In the genomic region with DNA sequence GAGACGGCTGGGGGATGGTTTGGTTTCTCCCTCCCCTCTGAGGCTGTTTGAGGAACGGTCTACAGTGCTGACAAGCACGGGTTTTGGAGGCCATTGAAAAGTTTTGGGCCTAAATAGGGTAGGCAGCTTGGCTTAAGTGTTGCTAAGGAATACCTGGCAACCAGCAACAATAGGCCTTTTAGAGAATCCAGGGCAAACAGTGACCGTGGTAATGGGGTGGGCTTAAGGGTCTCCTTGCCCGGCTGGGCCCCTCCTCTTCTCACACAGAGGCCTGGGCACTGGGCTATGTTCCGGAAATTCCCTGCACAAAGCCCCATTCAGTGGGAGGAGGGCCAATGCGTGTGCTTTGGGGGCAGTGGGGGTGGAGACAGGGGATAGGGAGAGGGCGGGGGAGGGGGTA, we compare ENCODE assay signal across 22 cellular contexts. TPM values are rescaled to one million over a fixed set of nuclear protein-coding genes. Genes with fewer than 3 reads are reported as not detected.
DNase-seq lines count a peak whose midpoint lies in the region; ATAC-seq and TF ChIP-seq lines count a peak whose summit lies in the region.
"Had no signal": no experiment of that assay in that cellular context is flagged by ENCODE, and none has a peak within 500 bp of the region (broad histone marks: within the 10 kb centered on the region; RNA-seq: fewer than 3 reads in every experiment).

No MANE protein-coding gene starts in this region.

- H3K9me3 Mint-ChIP-seq in progenitor cell of endocrine pancreas (ENCODE audit: low read depth): peaks cover 3% of the 10 kb centered on the region
- H3K9me3 Mint-ChIP-seq in CD4-positive, alpha-beta T cell: no peaks in the 10 kb centered on the region
- H3K9me3 Mint-ChIP-seq in stimulated activated memory B cell treated with anti-CD40 and anti-IgM and Interleukin-4, amounts not matched to agents 10 μg/mL and 1 μg/mL and 100 μg/mL, for 72 hours: no peaks in the 10 kb centered on the region

- peaks cover 0 to 11% (median 0%) of the 10 kb centered on the region in 7 donors for H3K27me3 ChIP-seq in heart right ventricle
- no peaks in the 10 kb centered on the region for H3K27me3 ChIP-seq in CD4-positive, alpha-beta T cell (ENCODE audit: control insufficient read depth, insufficient read depth, low read length)
- H3K27me3 ChIP-seq: ascending aorta, testis had no signal

- H3K4me3 ChIP-seq in heart right ventricle: no peak overlapping the region
- H3K4me3 ChIP-seq: ascending aorta, prostate gland, testis had no signal

- no peak overlapping the region for H3K4me3 Mint-ChIP-seq in progenitor cell of endocrine pancreas (ENCODE audit: low read depth)
- no peak overlapping the region for H3K4me3 Mint-ChIP-seq in CD4-positive, alpha-beta T cell
- no peak overlapping the region for H3K4me3 Mint-ChIP-seq in stimulated activated memory B cell treated with anti-CD40 and anti-IgM and Interleukin-4, amounts not matched to agents 10 μg/mL and 1 μg/mL and 100 μg/mL, for 72 hours

- POLR2A ChIA-PET in CD4-positive, alpha-beta T cell (lab: Charles Lee): no interaction called here

- peak overlapping the region; percentile 27 for H3K27ac Mint-ChIP-seq in progenitor cell of endocrine pancreas
- no peak overlapping the region for H3K27ac Mint-ChIP-seq in CD4-positive, alpha-beta T cell
- no peak overlapping the region for H3K27ac Mint-ChIP-seq in stimulated activated memory B cell treated with anti-CD40 and anti-IgM and Interleukin-4, amounts not matched to agents 10 μg/mL and 1 μg/mL and 100 μg/mL, for 72 hours

- DNase-seq in NCI-H1092 treated with DMSO at 0.1 percent for 48 hours (lab: John Stamatoyannopoulos, UW) (peak; percentile 47), caudate nucleus (lab: John Stamatoyannopoulos, UW) (peak in 45 of 61 donors; percentile 2 to 85 (median 39)), iPS-NIHi11 (ENCODE audit: low spot score) (peak; percentile 48), progenitor cell of endocrine pancreas (ENCODE audit: low spot score, unreplicated experiment) (no peak), heart right ventricle (no peak)
- no peak for DNase-seq in CD4-positive, alpha-beta T cell
- DNase-seq: activated CD4-positive, alpha-beta T cell treated with anti-CD3 and anti-CD28 coated beads, Interleukin-2, amount 50 U/mL, for 48 hours; activated naive CD4-positive, alpha-beta T cell treated with Interleukin-2 at 50 U/mL for 16 hours; activated T-cell treated with anti-CD3 and anti-CD28 coated beads for 4 hours; AML-193; Calu3; foreskin fibroblast; NCI-H1105; NK-92 treated with Interleukin-12 subunit alpha and Interleukin-12 subunit beta, amount 100 ng/mL, for 24 hours; SW 1271; testis had no signal

- peaks cover 0 to 4% (median 0%) of the 10 kb centered on the region in 11 donors for H3K9me3 ChIP-seq in heart right ventricle
- no peaks in the 10 kb centered on the region for H3K9me3 ChIP-seq in CD4-positive, alpha-beta T cell (ENCODE audit: control insufficient read depth, low read length)
- H3K9me3 ChIP-seq: ascending aorta, prostate gland, testis had no signal

- TF ChIP-seq CTCF in progenitor cell of endocrine pancreas (IDR thresholded peaks at IDR 0.05; ENCODE audit: unreplicated experiment): no peak
- TF ChIP-seq CTCF in heart right ventricle (IDR thresholded peaks at IDR 0.05): no peak
- no peak for TF ChIP-seq CTCF in CD4-positive, alpha-beta T cell (IDR thresholded peaks at IDR 0.05)

- intact Hi-C loops in heart right ventricle (cut with DNase I): no loop called here
- intact Hi-C loops in CD4-positive, alpha-beta T cell (cut with DNase I, micrococcal nuclease): no loop called here

- peaks cover 14% of the 10 kb centered on the region for H3K4me1 Mint-ChIP-seq in progenitor cell of endocrine pancreas (ENCODE audit: low read depth)
- H3K4me1 Mint-ChIP-seq in CD4-positive, alpha-beta T cell (ENCODE audit: low read depth): no peaks in the 10 kb centered on the region
- no peaks in the 10 kb centered on the region for H3K4me1 Mint-ChIP-seq in stimulated activated memory B cell treated with anti-CD40 and anti-IgM and Interleukin-4, amounts not matched to agents 10 μg/mL and 1 μg/mL and 100 μg/mL, for 72 hours

- no peaks in the 10 kb centered on the region for H3K36me3 ChIP-seq in heart right ventricle
- H3K36me3 ChIP-seq: ascending aorta, prostate gland had no signal

- ATAC-seq in heart right ventricle (no peak), GM18520 (IDR thresholded peaks at IDR 0.05; ENCODE audit: unreplicated experiment) (no peak)
- no peak for ATAC-seq in CD4-positive, alpha-beta T cell (ENCODE audit: poor library complexity)
- no peak for ATAC-seq in stimulated activated memory B cell treated with anti-CD40 and anti-IgM and Interleukin-4, amounts not matched to agents 10 μg/mL and 1 μg/mL and 100 μg/mL, for 72 hours

- 16 to 21% methylated on average over 8 of the region's 8 CpGs for WGBS in heart right ventricle, 2 donors

- CTCF ChIA-PET in CD4-positive, alpha-beta T cell (lab: Charles Lee): no interaction called here

- H3K27me3 Mint-ChIP-seq in progenitor cell of endocrine pancreas: peaks cover 38% of the 10 kb centered on the region
- H3K27me3 Mint-ChIP-seq in CD4-positive, alpha-beta T cell: peaks cover 6% of the 10 kb centered on the region
- peaks cover 31% of the 10 kb centered on the region for H3K27me3 Mint-ChIP-seq in stimulated activated memory B cell treated with anti-CD40 and anti-IgM and Interleukin-4, amounts not matched to agents 10 μg/mL and 1 μg/mL and 100 μg/mL, for 72 hours

- peak overlapping the region; percentile 69 for H3K27ac ChIP-seq in caudate nucleus (ENCODE audit: low read depth, low read length)
- no peak overlapping the region for H3K27ac ChIP-seq in heart right ventricle
- H3K27ac ChIP-seq in CD4-positive, alpha-beta T cell (ENCODE audit: low read depth, low read length): no peak overlapping the region
- H3K27ac ChIP-seq: ascending aorta, prostate gland, testis had no signal

- H3K4me1 ChIP-seq in heart right ventricle: no peaks in the 10 kb centered on the region
- H3K4me1 ChIP-seq: ascending aorta, prostate gland, testis had no signal

- H3K36me3 Mint-ChIP-seq in progenitor cell of endocrine pancreas (ENCODE audit: insufficient read depth): no peaks in the 10 kb centered on the region
- H3K36me3 Mint-ChIP-seq in CD4-positive, alpha-beta T cell (ENCODE audit: low read depth): no peaks in the 10 kb centered on the region
- H3K36me3 Mint-ChIP-seq in stimulated activated memory B cell treated with anti-CD40 and anti-IgM and Interleukin-4, amounts not matched to agents 10 μg/mL and 1 μg/mL and 100 μg/mL, for 72 hours: no peaks in the 10 kb centered on the region

RNA-seq across cellular contexts. Expression of gene ASCL1, which starts 55.4 kb away (rescaled TPM):
- total RNA-seq in progenitor cell of endocrine pancreas (8.3 and 8.4 TPM in 2 replicates), heart right ventricle (not detected)
- polyA plus RNA-seq in heart right ventricle: not detected
- not detected for total RNA-seq in CD4-positive, alpha-beta T cell
- total RNA-seq: ascending aorta, Calu3, liver, RPMI7951 had no signal

Comparison
In these comparisons a context has a peak if more than half of its experiments do, and no peak if none do; other contexts are left out.
1. DNase-seq: peak in NCI-H1092 treated with DMSO at 0.1 percent for 48 hours (single experiment), caudate nucleus (45 of 61) and iPS-NIHi11 (single experiment); none in progenitor cell of endocrine pancreas (single experiment), heart right ventricle (0 of 2) and CD4-positive, alpha-beta T cell (0 of 10).